ENCODE assay signal across 8 cellular contexts in genomic region chr7:148084138-148084537, GRCh38.
DNase-seq lines count a peak whose midpoint lies in the region; ATAC-seq, FAIRE-seq and TF ChIP-seq lines count a peak whose summit lies in the region.

No MANE protein-coding gene starts in this region.

- no peak overlapping the region for H3K27ac ChIP-seq in GM12878 (ENCODE audit: control insufficient read depth, insufficient read depth)
- H3K27ac ChIP-seq in thyroid gland, result no peak overlapping the region

- TF ChIP-seq EP300 in GM12878 (IDR thresholded peaks at IDR 0.05; ENCODE audit: borderline replicate concordance in 1 of 2, control insufficient read depth in 1 of 2, low read depth in 2 of 2, low read length in 2 of 2), result no peak

- BruUV-seq in GM12878 (replicated peaks; lab: Mats Ljungman, UMichigan), result no TSS peak

- TF ChIP-seq POLR2A in GM12878 (IDR thresholded peaks at IDR 0.05; ENCODE audit: low read depth, low read length), result no peak
- no peak for TF ChIP-seq POLR2A in thyroid gland (IDR thresholded peaks at IDR 0.05)
- TF ChIP-seq POLR2A in GM12892 (IDR thresholded peaks at IDR 0.05; ENCODE audit: low read depth, low read length), result no peak

- 50% methylated on average over 3 of the region's 3 CpGs for WGBS in GM12878 (ENCODE audit: insufficient coverage, insufficient replicate concordance, low lambda C conversion rate, missing lambda C conversion rate)
- WGBS in thyroid gland, 2 donors, result 1 to 3% methylated on average over 3 of the region's 3 CpGs

- H3K36me3 ChIP-seq in GM12878 (ENCODE audit: control insufficient read depth in 2 of 2, insufficient read depth in 2 of 2, low read length in 1 of 2) (no peaks in the 10 kb centered on the region), thyroid gland (no peaks in the 10 kb centered on the region)

- no peak overlapping the region for H2AFZ ChIP-seq in GM12878 (ENCODE audit: control insufficient read depth, low read depth, low read length)

- FAIRE-seq in GM12878 (lab: Jason Lieb, UNC), result no peak
- FAIRE-seq in GM12892 (lab: Jason Lieb, UNC), result no peak

- no peaks in the 10 kb centered on the region for H3K79me2 ChIP-seq in GM12878 (ENCODE audit: control insufficient read depth, insufficient read depth, low read length)

- H3K4me3 ChIP-seq in GM12878 (no peak overlapping the region), thyroid gland (replicated peaks in 1 of 3) (no peak overlapping the region)

- no peaks in the 10 kb centered on the region for H4K20me1 ChIP-seq in GM12878 (ENCODE audit: control insufficient read depth, insufficient read depth)

- no peaks in the 10 kb centered on the region; a peak in 1 of 4 replicates for H3K27me3 ChIP-seq in GM12878 (replicated peaks in 1 of 2; ENCODE audit: control insufficient read depth in 2 of 2, insufficient read depth in 2 of 2, low read length in 1 of 2)
- H3K27me3 ChIP-seq in thyroid gland, result no peaks in the 10 kb centered on the region

- intact Hi-C loops in Right ventricle myocardium superior (cut with DNase I), result loop anchor here (5.0 kb wide), 1 partner anchor 837 kb away; no protein-coding TSS in a partner anchor
- intact Hi-C loops in cardiac septum (cut with DNase I), result no loop called here
- intact Hi-C loops in GM12878 (cut with micrococcal nuclease; ENCODE audit: unreplicated experiment), result loop anchor here (1.0 to 5.0 kb wide), 3 partner anchors 197 to 839 kb away; no protein-coding TSS in a partner anchor
- intact Hi-C loops in thyroid gland (cut with DNase I), result no loop called here

- DNase-seq in Right ventricle myocardium superior (no peak), cardiac septum (ENCODE audit: low spot score) (no peak), NCI-H460 (ENCODE audit: extremely low read depth, low read depth) (peak; percentile 44), GM12878 (ENCODE audit: low read depth, low spot score) (no peak), islet precursor cell (peak; percentile 74), thyroid gland (peak; percentile 82 to 86), GM12892 (ENCODE audit: insufficient read length) (no peak)

- H3K9ac ChIP-seq in GM12878 (ENCODE audit: control insufficient read depth, insufficient read depth, low read length), result no peak overlapping the region

- POLR2A ChIA-PET in GM12878 (lab: Charles Lee), result no interaction called here

- ATAC-seq in Right ventricle myocardium superior (ENCODE audit: poor library complexity), result peak; percentile 63
- peak; percentile 69 for ATAC-seq in HG03354 (IDR thresholded peaks at IDR 0.05; ENCODE audit: poor library complexity, severe bottlenecking, unreplicated experiment)
- ATAC-seq in GM12878, result peak; percentile 81

- SMC1A ChIA-PET in GM12878 (lab: Charles Lee; ENCODE audit: uncharacterized antibody, unreplicated experiment), result interaction anchor here (1.3 kb wide), 1 partner anchor 537 kb away, joined by 3 read pairs; no protein-coding TSS in a partner anchor

- TF ChIP-seq RAD21 in GM12878 (IDR thresholded peaks at IDR 0.05; ENCODE audit: insufficient read depth, low read depth, low read length), result peak; percentile 96

- CTCF ChIA-PET in GM12878 (lab: Yijun Ruan, JAX), result interaction anchor here (1.0 kb wide), 1 partner anchor 840 kb away, joined by 3 read pairs; no protein-coding TSS in a partner anchor

- H3K9me3 ChIP-seq in GM12878 (replicated peaks; ENCODE audit: control insufficient read depth, insufficient read depth, low read length), result no peaks in the 10 kb centered on the region
- no peaks in the 10 kb centered on the region for H3K9me3 ChIP-seq in thyroid gland

- RAD21 ChIA-PET in GM12878 (lab: Charles Lee; ENCODE audit: unreplicated experiment), result no interaction called here

- TF ChIP-seq CTCF in GM12878 (IDR thresholded peaks at IDR 0.05 in 2 of 3, conservative IDR thresholded peaks at IDR 0.05 in 1 of 3; ENCODE audit: control insufficient read depth in 2 of 3, extremely low read depth in 1 of 3, insufficient read depth in 1 of 3, low read depth in 3 of 3, low read length in 3 of 3), result peak; percentile 56 to 68 (median 57); a peak in 5 of 6 replicates
- peak in 5 of 6 experiments; percentile 25 to 79 (median 64) for TF ChIP-seq CTCF in thyroid gland (IDR thresholded peaks at IDR 0.05)

- in situ Hi-C loops in GM12878 (cut with MboI), result loop anchor here (10.0 kb wide), 1 partner anchor 839 kb away; no protein-coding TSS in a partner anchor

- no peak overlapping the region for H3K4me2 ChIP-seq in GM12878 (ENCODE audit: control insufficient read depth, insufficient read depth)

- H3K4me1 ChIP-seq in GM12878 (ENCODE audit: control insufficient read depth, insufficient read depth, low read length), result no peaks in the 10 kb centered on the region
- H3K4me1 ChIP-seq in thyroid gland, result peaks cover 6 to 11% of the 10 kb centered on the region in 2 donors

TF ChIP-seq in GM12878, 131 proteins besides CTCF, POLR2A, EP300 and RAD21:
- peak; percentile 84 for TF ChIP-seq SMC3 (IDR thresholded peaks at IDR 0.05; ENCODE audit: borderline replicate concordance, low read length)
- TF ChIP-seq YY1 (IDR thresholded peaks at IDR 0.05; ENCODE audit: low read depth, low read length), result 0 out of 2 replicates have a peak, but pooled peaks have one; percentile 19
- TF ChIP-seq, protein P1, sequence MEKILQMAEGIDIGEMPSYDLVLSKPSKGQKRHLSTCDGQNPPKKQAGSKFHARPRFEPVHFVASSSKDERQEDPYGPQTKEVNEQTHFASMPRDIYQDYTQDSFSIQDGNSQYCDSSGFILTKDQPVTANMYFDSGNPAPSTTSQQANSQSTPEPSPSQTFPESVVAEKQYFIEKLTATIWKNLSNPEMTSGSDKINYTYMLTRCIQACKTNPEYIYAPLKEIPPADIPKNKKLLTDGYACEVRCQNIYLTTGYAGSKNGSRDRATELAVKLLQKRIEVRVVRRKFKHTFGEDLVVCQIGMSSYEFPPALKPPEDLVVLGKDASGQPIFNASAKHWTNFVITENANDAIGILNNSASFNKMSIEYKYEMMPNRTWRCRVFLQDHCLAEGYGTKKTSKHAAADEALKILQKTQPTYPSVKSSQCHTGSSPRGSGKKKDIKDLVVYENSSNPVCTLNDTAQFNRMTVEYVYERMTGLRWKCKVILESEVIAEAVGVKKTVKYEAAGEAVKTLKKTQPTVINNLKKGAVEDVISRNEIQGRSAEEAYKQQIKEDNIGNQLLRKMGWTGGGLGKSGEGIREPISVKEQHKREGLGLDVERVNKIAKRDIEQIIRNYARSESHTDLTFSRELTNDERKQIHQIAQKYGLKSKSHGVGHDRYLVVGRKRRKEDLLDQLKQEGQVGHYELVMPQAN (conservative IDR thresholded peaks at IDR 0.05), result no peak

Comparison
In these comparisons a context has a peak if more than half of its experiments do, and no peak if none do; other contexts are left out.
1. intact Hi-C loops: an anchor here in Right ventricle myocardium superior (5.0 kb wide) and GM12878 (1.0 to 5.0 kb wide); none called in cardiac septum and thyroid gland.
2. DNase-seq: peak in NCI-H460 (single experiment), islet precursor cell (single experiment) and thyroid gland (2 of 2); none in Right ventricle myocardium superior (single experiment), cardiac septum (single experiment), GM12878 (single experiment) and GM12892 (single experiment).
3. Peak in every context shown above with its lines, with median percentiles within 50 percentile points of each other: ATAC-seq.